Comparison of ENCODE assay signal across 1 cellular context in the genomic region with DNA sequence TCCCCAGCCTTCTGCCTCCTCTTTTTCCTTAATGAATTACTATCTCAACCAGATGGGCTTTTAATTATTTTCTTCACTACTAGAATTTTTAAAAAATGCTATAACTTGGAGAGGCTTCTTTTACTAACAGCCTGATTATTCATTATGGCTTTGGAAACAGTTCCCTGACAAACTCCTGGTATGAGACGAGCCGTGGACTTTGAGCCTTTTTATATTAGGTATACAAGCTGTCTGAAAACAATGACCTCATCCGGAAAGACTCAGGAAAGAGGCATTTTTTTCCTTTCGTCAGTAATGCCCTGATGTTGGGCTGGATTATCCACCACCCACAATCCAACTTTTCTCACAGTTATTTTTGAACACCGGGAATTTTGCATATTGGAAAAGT.
TF ChIP-seq lines count a peak whose summit lies in the region.

No MANE protein-coding gene starts in this region.

TF ChIP-seq in HEK293, 187 proteins besides CTCF, POLR2A, EP300 and RAD21 (continued from another document and continues in another):
- TF ChIP-seq, protein P1, sequence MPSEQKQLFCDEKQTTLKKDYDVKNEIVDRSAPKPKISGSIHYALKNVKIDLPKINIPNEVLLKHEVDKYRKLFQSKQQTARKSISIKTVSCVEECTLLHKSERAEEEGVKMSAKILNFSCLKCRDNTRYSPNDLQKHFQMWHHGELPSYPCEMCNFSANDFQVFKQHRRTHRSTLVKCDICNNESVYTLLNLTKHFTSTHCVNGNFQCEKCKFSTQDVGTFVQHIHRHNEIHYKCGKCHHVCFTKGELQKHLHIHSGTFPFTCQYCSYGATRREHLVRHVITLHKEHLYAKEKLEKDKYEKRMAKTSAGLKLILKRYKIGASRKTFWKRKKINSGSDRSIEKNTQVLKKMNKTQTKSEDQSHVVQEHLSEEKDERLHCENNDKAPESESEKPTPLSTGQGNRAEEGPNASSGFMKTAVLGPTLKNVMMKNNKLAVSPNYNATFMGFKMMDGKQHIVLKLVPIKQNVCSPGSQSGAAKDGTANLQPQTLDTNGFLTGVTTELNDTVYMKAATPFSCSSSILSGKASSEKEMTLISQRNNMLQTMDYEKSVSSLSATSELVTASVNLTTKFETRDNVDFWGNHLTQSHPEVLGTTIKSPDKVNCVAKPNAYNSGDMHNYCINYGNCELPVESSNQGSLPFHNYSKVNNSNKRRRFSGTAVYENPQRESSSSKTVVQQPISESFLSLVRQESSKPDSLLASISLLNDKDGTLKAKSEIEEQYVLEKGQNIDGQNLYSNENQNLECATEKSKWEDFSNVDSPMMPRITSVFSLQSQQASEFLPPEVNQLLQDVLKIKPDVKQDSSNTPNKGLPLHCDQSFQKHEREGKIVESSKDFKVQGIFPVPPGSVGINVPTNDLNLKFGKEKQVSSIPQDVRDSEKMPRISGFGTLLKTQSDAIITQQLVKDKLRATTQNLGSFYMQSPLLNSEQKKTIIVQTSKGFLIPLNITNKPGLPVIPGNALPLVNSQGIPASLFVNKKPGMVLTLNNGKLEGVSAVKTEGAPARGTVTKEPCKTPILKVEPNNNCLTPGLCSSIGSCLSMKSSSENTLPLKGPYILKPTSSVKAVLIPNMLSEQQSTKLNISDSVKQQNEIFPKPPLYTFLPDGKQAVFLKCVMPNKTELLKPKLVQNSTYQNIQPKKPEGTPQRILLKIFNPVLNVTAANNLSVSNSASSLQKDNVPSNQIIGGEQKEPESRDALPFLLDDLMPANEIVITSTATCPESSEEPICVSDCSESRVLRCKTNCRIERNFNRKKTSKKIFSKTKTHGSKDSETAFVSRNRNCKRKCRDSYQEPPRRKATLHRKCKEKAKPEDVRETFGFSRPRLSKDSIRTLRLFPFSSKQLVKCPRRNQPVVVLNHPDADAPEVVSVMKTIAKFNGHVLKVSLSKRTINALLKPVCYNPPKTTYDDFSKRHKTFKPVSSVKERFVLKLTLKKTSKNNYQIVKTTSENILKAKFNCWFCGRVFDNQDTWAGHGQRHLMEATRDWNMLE (tag by site-specific recombination; conservative IDR thresholded peaks at IDR 0.05; ENCODE audit: low read depth), result no peak
- TF ChIP-seq ZNF777 (tag by site-specific recombination; IDR thresholded peaks at IDR 0.05; ENCODE audit: borderline replicate concordance) (no peak), ZNF558 (tag by site-specific recombination; IDR thresholded peaks at IDR 0.05) (no peak), IKZF3 (tag by site-specific recombination; IDR thresholded peaks at IDR 0.05) (peak; percentile 88), ZNF366 (tag by site-specific recombination; conservative IDR thresholded peaks at IDR 0.05) (peak; percentile 76; the same call in 1 of the 2 replicates), ZFHX2 (tag by site-specific recombination; conservative IDR thresholded peaks at IDR 0.05) (no peak), ZBTB7A (tag by site-specific recombination; IDR thresholded peaks at IDR 0.05; ENCODE audit: low read depth) (no peak), YY2 (tag by site-specific recombination; IDR thresholded peaks at IDR 0.05) (no peak), ZNF184 (tag by site-specific recombination; IDR thresholded peaks at IDR 0.05) (0 out of 2 replicates have a peak, but pooled peaks have one; percentile 26), ZNF10 (tag by site-specific recombination; IDR thresholded peaks at IDR 0.05) (no peak), ZBTB17 (tag by site-specific recombination; IDR thresholded peaks at IDR 0.05) (peak; percentile 65; the same call in 1 of the 2 replicates), REPIN1 (tag by site-specific recombination; IDR thresholded peaks at IDR 0.05; ENCODE audit: low read depth) (no peak), OVOL3 (tag by site-specific recombination; IDR thresholded peaks at IDR 0.05) (no peak), ZNF629 (tag by site-specific recombination; IDR thresholded peaks at IDR 0.05) (peak; percentile 85), ZEB2 (tag by site-specific recombination; IDR thresholded peaks at IDR 0.05) (peak; percentile 58; the same call in 1 of the 2 replicates), ZNF571 (tag by site-specific recombination; IDR thresholded peaks at IDR 0.05) (no peak), ZXDB (tag by site-specific recombination; IDR thresholded peaks at IDR 0.05) (peak; percentile 27; the same call in 1 of the 2 replicates), ZNF121 (tag by site-specific recombination; IDR thresholded peaks at IDR 0.05) (no peak), KLF16 (tag by site-specific recombination; IDR thresholded peaks at IDR 0.05) (no peak), ZNF600 (tag by site-specific recombination; IDR thresholded peaks at IDR 0.05) (peak; percentile 33; the same call in 1 of the 2 replicates), ZNF660 (tag by site-specific recombination; IDR thresholded peaks at IDR 0.05) (peak; percentile 75; the same call in 1 of the 2 replicates), ZNF23 (tag by site-specific recombination; IDR thresholded peaks at IDR 0.05; ENCODE audit: borderline replicate concordance) (no peak), ZNF623 (tag by site-specific recombination; IDR thresholded peaks at IDR 0.05) (no peak)
- TF ChIP-seq, protein P2, sequence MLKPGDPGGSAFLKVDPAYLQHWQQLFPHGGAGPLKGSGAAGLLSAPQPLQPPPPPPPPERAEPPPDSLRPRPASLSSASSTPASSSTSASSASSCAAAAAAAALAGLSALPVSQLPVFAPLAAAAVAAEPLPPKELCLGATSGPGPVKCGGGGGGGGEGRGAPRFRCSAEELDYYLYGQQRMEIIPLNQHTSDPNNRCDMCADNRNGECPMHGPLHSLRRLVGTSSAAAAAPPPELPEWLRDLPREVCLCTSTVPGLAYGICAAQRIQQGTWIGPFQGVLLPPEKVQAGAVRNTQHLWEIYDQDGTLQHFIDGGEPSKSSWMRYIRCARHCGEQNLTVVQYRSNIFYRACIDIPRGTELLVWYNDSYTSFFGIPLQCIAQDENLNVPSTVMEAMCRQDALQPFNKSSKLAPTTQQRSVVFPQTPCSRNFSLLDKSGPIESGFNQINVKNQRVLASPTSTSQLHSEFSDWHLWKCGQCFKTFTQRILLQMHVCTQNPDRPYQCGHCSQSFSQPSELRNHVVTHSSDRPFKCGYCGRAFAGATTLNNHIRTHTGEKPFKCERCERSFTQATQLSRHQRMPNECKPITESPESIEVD (tag by site-specific recombination; IDR thresholded peaks at IDR 0.05), result peak; percentile 78; the same call in 1 of the 2 replicates
- TF ChIP-seq, protein P3, sequence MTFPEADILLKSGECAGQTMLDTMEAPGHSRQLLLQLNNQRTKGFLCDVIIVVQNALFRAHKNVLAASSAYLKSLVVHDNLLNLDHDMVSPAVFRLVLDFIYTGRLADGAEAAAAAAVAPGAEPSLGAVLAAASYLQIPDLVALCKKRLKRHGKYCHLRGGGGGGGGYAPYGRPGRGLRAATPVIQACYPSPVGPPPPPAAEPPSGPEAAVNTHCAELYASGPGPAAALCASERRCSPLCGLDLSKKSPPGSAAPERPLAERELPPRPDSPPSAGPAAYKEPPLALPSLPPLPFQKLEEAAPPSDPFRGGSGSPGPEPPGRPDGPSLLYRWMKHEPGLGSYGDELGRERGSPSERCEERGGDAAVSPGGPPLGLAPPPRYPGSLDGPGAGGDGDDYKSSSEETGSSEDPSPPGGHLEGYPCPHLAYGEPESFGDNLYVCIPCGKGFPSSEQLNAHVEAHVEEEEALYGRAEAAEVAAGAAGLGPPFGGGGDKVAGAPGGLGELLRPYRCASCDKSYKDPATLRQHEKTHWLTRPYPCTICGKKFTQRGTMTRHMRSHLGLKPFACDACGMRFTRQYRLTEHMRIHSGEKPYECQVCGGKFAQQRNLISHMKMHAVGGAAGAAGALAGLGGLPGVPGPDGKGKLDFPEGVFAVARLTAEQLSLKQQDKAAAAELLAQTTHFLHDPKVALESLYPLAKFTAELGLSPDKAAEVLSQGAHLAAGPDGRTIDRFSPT (tag by site-specific recombination; IDR thresholded peaks at IDR 0.05), result peak; percentile 72
- TF ChIP-seq, protein P4, sequence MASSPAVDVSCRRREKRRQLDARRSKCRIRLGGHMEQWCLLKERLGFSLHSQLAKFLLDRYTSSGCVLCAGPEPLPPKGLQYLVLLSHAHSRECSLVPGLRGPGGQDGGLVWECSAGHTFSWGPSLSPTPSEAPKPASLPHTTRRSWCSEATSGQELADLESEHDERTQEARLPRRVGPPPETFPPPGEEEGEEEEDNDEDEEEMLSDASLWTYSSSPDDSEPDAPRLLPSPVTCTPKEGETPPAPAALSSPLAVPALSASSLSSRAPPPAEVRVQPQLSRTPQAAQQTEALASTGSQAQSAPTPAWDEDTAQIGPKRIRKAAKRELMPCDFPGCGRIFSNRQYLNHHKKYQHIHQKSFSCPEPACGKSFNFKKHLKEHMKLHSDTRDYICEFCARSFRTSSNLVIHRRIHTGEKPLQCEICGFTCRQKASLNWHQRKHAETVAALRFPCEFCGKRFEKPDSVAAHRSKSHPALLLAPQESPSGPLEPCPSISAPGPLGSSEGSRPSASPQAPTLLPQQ (tag by site-specific recombination; IDR thresholded peaks at IDR 0.05), result 0 out of 2 replicates have a peak, but pooled peaks have one; percentile 17
- TF ChIP-seq, protein P5, sequence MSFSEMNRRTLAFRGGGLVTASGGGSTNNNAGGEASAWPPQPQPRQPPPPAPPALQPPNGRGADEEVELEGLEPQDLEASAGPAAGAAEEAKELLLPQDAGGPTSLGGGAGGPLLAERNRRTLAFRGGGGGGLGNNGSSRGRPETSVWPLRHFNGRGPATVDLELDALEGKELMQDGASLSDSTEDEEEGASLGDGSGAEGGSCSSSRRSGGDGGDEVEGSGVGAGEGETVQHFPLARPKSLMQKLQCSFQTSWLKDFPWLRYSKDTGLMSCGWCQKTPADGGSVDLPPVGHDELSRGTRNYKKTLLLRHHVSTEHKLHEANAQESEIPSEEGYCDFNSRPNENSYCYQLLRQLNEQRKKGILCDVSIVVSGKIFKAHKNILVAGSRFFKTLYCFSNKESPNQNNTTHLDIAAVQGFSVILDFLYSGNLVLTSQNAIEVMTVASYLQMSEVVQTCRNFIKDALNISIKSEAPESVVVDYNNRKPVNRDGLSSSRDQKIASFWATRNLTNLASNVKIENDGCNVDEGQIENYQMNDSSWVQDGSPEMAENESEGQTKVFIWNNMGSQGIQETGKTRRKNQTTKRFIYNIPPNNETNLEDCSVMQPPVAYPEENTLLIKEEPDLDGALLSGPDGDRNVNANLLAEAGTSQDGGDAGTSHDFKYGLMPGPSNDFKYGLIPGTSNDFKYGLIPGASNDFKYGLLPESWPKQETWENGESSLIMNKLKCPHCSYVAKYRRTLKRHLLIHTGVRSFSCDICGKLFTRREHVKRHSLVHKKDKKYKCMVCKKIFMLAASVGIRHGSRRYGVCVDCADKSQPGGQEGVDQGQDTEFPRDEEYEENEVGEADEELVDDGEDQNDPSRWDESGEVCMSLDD (tag by site-specific recombination; IDR thresholded peaks at IDR 0.05), result no peak
- TF ChIP-seq, protein P6, sequence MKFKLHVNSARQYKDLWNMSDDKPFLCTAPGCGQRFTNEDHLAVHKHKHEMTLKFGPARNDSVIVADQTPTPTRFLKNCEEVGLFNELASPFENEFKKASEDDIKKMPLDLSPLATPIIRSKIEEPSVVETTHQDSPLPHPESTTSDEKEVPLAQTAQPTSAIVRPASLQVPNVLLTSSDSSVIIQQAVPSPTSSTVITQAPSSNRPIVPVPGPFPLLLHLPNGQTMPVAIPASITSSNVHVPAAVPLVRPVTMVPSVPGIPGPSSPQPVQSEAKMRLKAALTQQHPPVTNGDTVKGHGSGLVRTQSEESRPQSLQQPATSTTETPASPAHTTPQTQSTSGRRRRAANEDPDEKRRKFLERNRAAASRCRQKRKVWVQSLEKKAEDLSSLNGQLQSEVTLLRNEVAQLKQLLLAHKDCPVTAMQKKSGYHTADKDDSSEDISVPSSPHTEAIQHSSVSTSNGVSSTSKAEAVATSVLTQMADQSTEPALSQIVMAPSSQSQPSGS (tag by site-specific recombination; IDR thresholded peaks at IDR 0.05; ENCODE audit: low read depth), result peak; percentile 97
- TF ChIP-seq, protein P7, sequence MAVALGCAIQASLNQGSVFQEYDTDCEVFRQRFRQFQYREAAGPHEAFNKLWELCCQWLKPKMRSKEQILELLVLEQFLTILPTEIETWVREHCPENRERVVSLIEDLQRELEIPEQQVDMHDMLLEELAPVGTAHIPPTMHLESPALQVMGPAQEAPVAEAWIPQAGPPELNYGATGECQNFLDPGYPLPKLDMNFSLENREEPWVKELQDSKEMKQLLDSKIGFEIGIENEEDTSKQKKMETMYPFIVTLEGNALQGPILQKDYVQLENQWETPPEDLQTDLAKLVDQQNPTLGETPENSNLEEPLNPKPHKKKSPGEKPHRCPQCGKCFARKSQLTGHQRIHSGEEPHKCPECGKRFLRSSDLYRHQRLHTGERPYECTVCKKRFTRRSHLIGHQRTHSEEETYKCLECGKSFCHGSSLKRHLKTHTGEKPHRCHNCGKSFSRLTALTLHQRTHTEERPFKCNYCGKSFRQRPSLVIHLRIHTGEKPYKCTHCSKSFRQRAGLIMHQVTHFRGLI (tag by site-specific recombination; IDR thresholded peaks at IDR 0.05), result peak; percentile 77; the same call in 1 of the 2 replicates
- TF ChIP-seq, protein P8, sequence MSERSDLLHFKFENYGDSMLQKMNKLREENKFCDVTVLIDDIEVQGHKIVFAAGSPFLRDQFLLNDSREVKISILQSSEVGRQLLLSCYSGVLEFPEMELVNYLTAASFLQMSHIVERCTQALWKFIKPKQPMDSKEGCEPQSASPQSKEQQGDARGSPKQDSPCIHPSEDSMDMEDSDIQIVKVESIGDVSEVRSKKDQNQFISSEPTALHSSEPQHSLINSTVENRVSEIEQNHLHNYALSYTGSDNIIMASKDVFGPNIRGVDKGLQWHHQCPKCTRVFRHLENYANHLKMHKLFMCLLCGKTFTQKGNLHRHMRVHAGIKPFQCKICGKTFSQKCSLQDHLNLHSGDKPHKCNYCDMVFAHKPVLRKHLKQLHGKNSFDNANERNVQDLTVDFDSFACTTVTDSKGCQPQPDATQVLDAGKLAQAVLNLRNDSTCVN (tag by site-specific recombination; optimal IDR thresholded peaks at IDR 0.05), result no peak
- TF ChIP-seq, protein P9, sequence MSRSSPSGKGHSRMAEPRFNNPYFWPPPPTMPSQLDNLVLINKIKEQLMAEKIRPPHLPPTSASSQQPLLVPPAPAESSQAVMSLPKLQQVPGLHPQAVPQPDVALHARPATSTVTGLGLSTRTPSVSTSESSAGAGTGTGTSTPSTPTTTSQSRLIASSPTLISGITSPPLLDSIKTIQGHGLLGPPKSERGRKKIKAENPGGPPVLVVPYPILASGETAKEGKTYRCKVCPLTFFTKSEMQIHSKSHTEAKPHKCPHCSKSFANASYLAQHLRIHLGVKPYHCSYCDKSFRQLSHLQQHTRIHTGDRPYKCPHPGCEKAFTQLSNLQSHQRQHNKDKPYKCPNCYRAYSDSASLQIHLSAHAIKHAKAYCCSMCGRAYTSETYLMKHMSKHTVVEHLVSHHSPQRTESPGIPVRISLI (tag by site-specific recombination; IDR thresholded peaks at IDR 0.05), result peak; percentile 89
- TF ChIP-seq, protein P10, sequence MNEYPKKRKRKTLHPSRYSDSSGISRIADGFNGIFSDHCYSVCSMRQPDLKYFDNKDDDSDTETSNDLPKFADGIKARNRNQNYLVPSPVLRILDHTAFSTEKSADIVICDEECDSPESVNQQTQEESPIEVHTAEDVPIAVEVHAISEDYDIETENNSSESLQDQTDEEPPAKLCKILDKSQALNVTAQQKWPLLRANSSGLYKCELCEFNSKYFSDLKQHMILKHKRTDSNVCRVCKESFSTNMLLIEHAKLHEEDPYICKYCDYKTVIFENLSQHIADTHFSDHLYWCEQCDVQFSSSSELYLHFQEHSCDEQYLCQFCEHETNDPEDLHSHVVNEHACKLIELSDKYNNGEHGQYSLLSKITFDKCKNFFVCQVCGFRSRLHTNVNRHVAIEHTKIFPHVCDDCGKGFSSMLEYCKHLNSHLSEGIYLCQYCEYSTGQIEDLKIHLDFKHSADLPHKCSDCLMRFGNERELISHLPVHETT (tag by site-specific recombination; IDR thresholded peaks at IDR 0.05), result no peak
